In genomic region chr10:114458216-114458615, GRCh38 we compare ENCODE assay signal across 14 cellular contexts. TPM values are rescaled to one million over a fixed set of nuclear protein-coding genes. Genes with fewer than 3 reads are reported as not detected.
DNase-seq lines count a peak whose midpoint lies in the region; ATAC-seq, FAIRE-seq and TF ChIP-seq lines count a peak whose summit lies in the region.
"Had no signal": no experiment of that assay in that cellular context is flagged by ENCODE, and none has a peak within 500 bp of the region (broad histone marks: within the 10 kb centered on the region; RNA-seq: fewer than 3 reads in every experiment).

No MANE protein-coding gene starts in this region.

- no peak overlapping the region for H3K27ac ChIP-seq in GM12878 (ENCODE audit: control insufficient read depth, insufficient read depth)

- BruUV-seq in GM12878 (replicated peaks; lab: Mats Ljungman, UMichigan): no TSS peak

- H3K4me2 ChIP-seq in GM12878 (ENCODE audit: control insufficient read depth, insufficient read depth): no peak overlapping the region

- no peak for TF ChIP-seq RAD21 in GM12878 (IDR thresholded peaks at IDR 0.05; ENCODE audit: insufficient read depth, low read depth, low read length)

- H3K79me2 ChIP-seq in GM12878 (ENCODE audit: control insufficient read depth, insufficient read depth, low read length): no peaks in the 10 kb centered on the region

- no peak for TF ChIP-seq CTCF in GM12878 (IDR thresholded peaks at IDR 0.05 in 2 of 3, conservative IDR thresholded peaks at IDR 0.05 in 1 of 3; ENCODE audit: control insufficient read depth in 2 of 3, extremely low read depth in 1 of 3, insufficient read depth in 1 of 3, low read depth in 3 of 3, low read length in 3 of 3)

- intact Hi-C loops in activated naive CD4-positive, alpha-beta T cell treated with anti-CD3 and anti-CD28 coated beads for 36 hours (cut with micrococcal nuclease): no loop called here
- intact Hi-C loops in GM12878 (cut with micrococcal nuclease; ENCODE audit: unreplicated experiment): no loop called here

- H3K9me3 Mint-ChIP-seq in activated naive CD4-positive, alpha-beta T cell treated with anti-CD3 and anti-CD28 coated beads for 36 hours: no peaks in the 10 kb centered on the region
- H3K9me3 Mint-ChIP-seq in activated naive CD4-positive, alpha-beta T cell treated with anti-CD3 and anti-CD28 coated beads, Interleukin-2, amount 50 U/mL, for 72 hours: no peaks in the 10 kb centered on the region
- H3K9me3 Mint-ChIP-seq: CD4-positive, alpha-beta memory T cell; HFFc6 had no signal

- no peak overlapping the region for H3K4me3 ChIP-seq in GM12878

- no peaks in the 10 kb centered on the region for H4K20me1 ChIP-seq in GM12878 (ENCODE audit: control insufficient read depth, insufficient read depth)

- H3K36me3 Mint-ChIP-seq in activated naive CD4-positive, alpha-beta T cell treated with anti-CD3 and anti-CD28 coated beads for 36 hours (ENCODE audit: low read depth): peaks cover 36% of the 10 kb centered on the region
- H3K36me3 Mint-ChIP-seq in activated naive CD4-positive, alpha-beta T cell treated with anti-CD3 and anti-CD28 coated beads, Interleukin-2, amount 50 U/mL, for 72 hours: peaks cover 4 to 20% of the 10 kb centered on the region in 2 donors

- no peaks in the 10 kb centered on the region for H3K9me3 ChIP-seq in GM12878 (replicated peaks; ENCODE audit: control insufficient read depth, insufficient read depth, low read length)

- H3K4me1 Mint-ChIP-seq in activated naive CD4-positive, alpha-beta T cell treated with anti-CD3 and anti-CD28 coated beads for 36 hours (ENCODE audit: low read depth): peaks cover 18% of the 10 kb centered on the region
- H3K4me1 Mint-ChIP-seq: B cell had no signal

- POLR2A ChIA-PET in GM12878 (lab: Charles Lee): no interaction called here

- TF ChIP-seq EP300 in GM12878 (IDR thresholded peaks at IDR 0.05; ENCODE audit: borderline replicate concordance in 1 of 2, control insufficient read depth in 1 of 2, low read depth in 2 of 2, low read length in 2 of 2): no peak

- H3K4me1 ChIP-seq in GM12878 (ENCODE audit: control insufficient read depth, insufficient read depth, low read length): no peaks in the 10 kb centered on the region

- 72% methylated on average over 4 of the region's 4 CpGs for WGBS in GM12878 (ENCODE audit: insufficient coverage, insufficient replicate concordance, low lambda C conversion rate, missing lambda C conversion rate)

- RAD21 ChIA-PET in GM12878 (lab: Charles Lee; ENCODE audit: unreplicated experiment): interaction anchor here (0.8 to 2.1 kb wide), 10 partner anchors 13 to 671 kb away, joined by 3 to 40 read pairs (median 4); partner anchors contain the start of gene CCDC186

- SMC1A ChIA-PET in GM12878 (lab: Charles Lee; ENCODE audit: uncharacterized antibody, unreplicated experiment): interaction anchor here (1.0 to 2.3 kb wide), 5 partner anchors 14 to 155 kb away, joined by 3 to 30 read pairs (median 4); no protein-coding TSS in a partner anchor

- DNase-seq in activated naive CD4-positive, alpha-beta T cell treated with anti-CD3 and anti-CD28 coated beads for 36 hours: no peak
- DNase-seq in activated naive CD4-positive, alpha-beta T cell treated with anti-CD3 and anti-CD28 coated beads, Interleukin-2, amount 50 U/mL, for 72 hours (ENCODE audit: low spot score in 2 of 2): no peak
- no peak for DNase-seq in GM12878 (ENCODE audit: low read depth, low spot score)
- peak; percentile 13 for DNase-seq in occipital lobe (lab: John Stamatoyannopoulos, UW)
- no peak for DNase-seq in NCI-H2171 (lab: John Stamatoyannopoulos, UW)
- DNase-seq: CD4-positive, alpha-beta memory T cell; DMS79; HCEC 1CT; HFFc6 had no signal

- no peak overlapping the region for H3K4me3 Mint-ChIP-seq in activated naive CD4-positive, alpha-beta T cell treated with anti-CD3 and anti-CD28 coated beads for 36 hours
- H3K4me3 Mint-ChIP-seq: B cell; CD4-positive, alpha-beta memory T cell; HFFc6 had no signal

- H3K36me3 ChIP-seq in GM12878 (ENCODE audit: control insufficient read depth in 2 of 2, insufficient read depth in 2 of 2, low read length in 1 of 2): no peaks in the 10 kb centered on the region; a peak in 1 of 4 replicates

- no peak overlapping the region for H3K9ac ChIP-seq in GM12878 (ENCODE audit: control insufficient read depth, insufficient read depth, low read length)

- no peaks in the 10 kb centered on the region for H3K27me3 ChIP-seq in GM12878 (replicated peaks in 1 of 2; ENCODE audit: control insufficient read depth in 2 of 2, insufficient read depth in 2 of 2, low read length in 1 of 2)

- H3K27me3 Mint-ChIP-seq in activated naive CD4-positive, alpha-beta T cell treated with anti-CD3 and anti-CD28 coated beads for 36 hours (ENCODE audit: low read depth): no peaks in the 10 kb centered on the region
- H3K27me3 Mint-ChIP-seq: B cell; CD4-positive, alpha-beta memory T cell had no signal

- in situ Hi-C loops in GM12878 (cut with MboI): no loop called here

- TF ChIP-seq POLR2A in GM12878 (IDR thresholded peaks at IDR 0.05; ENCODE audit: low read depth, low read length): no peak

- FAIRE-seq in GM12878 (lab: Jason Lieb, UNC): peak; percentile 38
- FAIRE-seq: GM12891, GM19239 had no signal

- no peak overlapping the region for H2AFZ ChIP-seq in GM12878 (ENCODE audit: control insufficient read depth, low read depth, low read length)

- peak overlapping the region; percentile 3 for H3K27ac Mint-ChIP-seq in activated naive CD4-positive, alpha-beta T cell treated with anti-CD3 and anti-CD28 coated beads for 36 hours
- H3K27ac Mint-ChIP-seq in activated naive CD4-positive, alpha-beta T cell treated with anti-CD3 and anti-CD28 coated beads, Interleukin-2, amount 50 U/mL, for 72 hours: no peak overlapping the region
- H3K27ac Mint-ChIP-seq: B cell, HFFc6 had no signal

- no peak for ATAC-seq in activated naive CD4-positive, alpha-beta T cell treated with anti-CD3 and anti-CD28 coated beads, Interleukin-2, amount 50 U/mL, for 72 hours
- peak; percentile 65 for ATAC-seq in GM18867 (IDR thresholded peaks at IDR 0.05; ENCODE audit: unreplicated experiment)
- ATAC-seq in GM12878: no peak
- no peak for ATAC-seq in HG02973 (IDR thresholded peaks at IDR 0.05; ENCODE audit: unreplicated experiment)

- CTCF ChIA-PET in activated naive CD4-positive, alpha-beta T cell treated with anti-CD3 and anti-CD28 coated beads for 36 hours (lab: Charles Lee): interaction anchor here (0.6 to 1.6 kb wide), 9 partner anchors 9 to 286 kb away, joined by 3 to 10 read pairs (median 5); no protein-coding TSS in a partner anchor
- CTCF ChIA-PET in GM12878 (lab: Yijun Ruan, JAX): interaction anchor here (0.9 to 3.0 kb wide), 10 partner anchors 9 to 165 kb away, joined by 3 to 45 read pairs (median 4); no protein-coding TSS in a partner anchor

TF ChIP-seq in GM12878, 131 proteins besides CTCF, POLR2A, EP300 and RAD21 (continues in another document):
- no peak for TF ChIP-seq HDGF (IDR thresholded peaks at IDR 0.05)
- TF ChIP-seq, protein P1, sequence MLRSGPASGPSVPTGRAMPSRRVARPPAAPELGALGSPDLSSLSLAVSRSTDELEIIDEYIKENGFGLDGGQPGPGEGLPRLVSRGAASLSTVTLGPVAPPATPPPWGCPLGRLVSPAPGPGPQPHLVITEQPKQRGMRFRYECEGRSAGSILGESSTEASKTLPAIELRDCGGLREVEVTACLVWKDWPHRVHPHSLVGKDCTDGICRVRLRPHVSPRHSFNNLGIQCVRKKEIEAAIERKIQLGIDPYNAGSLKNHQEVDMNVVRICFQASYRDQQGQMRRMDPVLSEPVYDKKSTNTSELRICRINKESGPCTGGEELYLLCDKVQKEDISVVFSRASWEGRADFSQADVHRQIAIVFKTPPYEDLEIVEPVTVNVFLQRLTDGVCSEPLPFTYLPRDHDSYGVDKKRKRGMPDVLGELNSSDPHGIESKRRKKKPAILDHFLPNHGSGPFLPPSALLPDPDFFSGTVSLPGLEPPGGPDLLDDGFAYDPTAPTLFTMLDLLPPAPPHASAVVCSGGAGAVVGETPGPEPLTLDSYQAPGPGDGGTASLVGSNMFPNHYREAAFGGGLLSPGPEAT (IDR thresholded peaks at IDR 0.05; ENCODE audit: low read depth): no peak
- TF ChIP-seq SUZ12 (IDR thresholded peaks at IDR 0.05; ENCODE audit: unreplicated experiment): no peak
- TF ChIP-seq LARP7 (IDR thresholded peaks at IDR 0.05): no peak
- TF ChIP-seq BRCA1 (IDR thresholded peaks at IDR 0.05; ENCODE audit: low read depth, low read length): no peak
- TF ChIP-seq IRF3 (IDR thresholded peaks at IDR 0.05): no peak
- no peak for TF ChIP-seq BCL11A (IDR thresholded peaks at IDR 0.05; ENCODE audit: low read depth, low read length)
- TF ChIP-seq NR2F1 (conservative IDR thresholded peaks at IDR 0.05): no peak

RNA-seq across cellular contexts. Expression of gene AFAP1L2, which starts 53.9 kb away (rescaled TPM):
- under 1 TPM; 0.86 to 0.98 TPM for total RNA-seq in activated naive CD4-positive, alpha-beta T cell treated with anti-CD3 and anti-CD28 coated beads for 36 hours
- 1 to 10 TPM in 1 of 2 donors, under 1 TPM in 1; 0.98 to 2.7 TPM for total RNA-seq in activated naive CD4-positive, alpha-beta T cell treated with anti-CD3 and anti-CD28 coated beads, Interleukin-2, amount 50 U/mL, for 72 hours
- total RNA-seq in GM12878 (2013; cell fraction: nucleolus; rRNA removed): 1.2 and 1.5 TPM in 2 replicates
- 0.71 and 1.1 TPM in 2 replicates for total RNA-seq in GM12878 (2014; rRNA removed)
- 0.27 and 0.32 TPM in 2 replicates for total RNA-seq in GM12878 (2014; rRNA removed; fragmentation: Illumina TruSeq; extraction: Trizol)
- total RNA-seq in GM12878 (2021): 0.37 and 0.49 TPM in 2 replicates
- polyA plus RNA-seq in GM12878 (2011; ENCODE audit: low read depth): 2.0 TPM
- 2.7 and 4.0 TPM in 2 replicates for polyA plus RNA-seq in GM12878 (2011; rRNA removed)
- 5.0 and 5.3 TPM in 2 replicates for polyA plus RNA-seq in GM12878 (2011; cell fraction: cytosol; rRNA removed)
- polyA plus RNA-seq in GM12878 (2011; cell fraction: nucleus; rRNA removed): 10.6 and 13.4 TPM in 2 replicates
- 3.0 and 3.2 TPM in 2 replicates for polyA plus RNA-seq in GM12878 (2012)
- polyA plus RNA-seq in GM12878 (2014; fragmentation: Illumina TruSeq; extraction: Trizol): 0.32 and 0.43 TPM in 2 replicates
- polyA plus RNA-seq in GM12878 (2014; fragmentation: Nextera tagmentation; extraction: Ambion mirVana): under 1 TPM; 0.03 to 0.07 TPM
- polyA plus RNA-seq in GM12878 (2014; rRNA removed): 0.41 and 0.76 TPM in 2 replicates
- under 1 TPM; 0.31 to 0.37 TPM for polyA plus RNA-seq in GM12878 (2016; fragmentation: Nextera tagmentation; extraction: Ambion mirVana)
- polyA minus RNA-seq in GM12878 (2011; rRNA and poly(A)+ RNA removed): 3.6 and 8.2 TPM in 2 replicates
- polyA minus RNA-seq in GM12878 (2011; cell fraction: cytosol; rRNA and poly(A)+ RNA removed): 3.6 and 4.4 TPM in 2 replicates
- 2.7 and 5.7 TPM in 2 replicates for polyA minus RNA-seq in GM12878 (2011; cell fraction: nucleus; rRNA and poly(A)+ RNA removed)
- total RNA-seq in occipital lobe: 8.1 TPM
